ENCODE assay signal across 30 cellular contexts in the genomic region with DNA sequence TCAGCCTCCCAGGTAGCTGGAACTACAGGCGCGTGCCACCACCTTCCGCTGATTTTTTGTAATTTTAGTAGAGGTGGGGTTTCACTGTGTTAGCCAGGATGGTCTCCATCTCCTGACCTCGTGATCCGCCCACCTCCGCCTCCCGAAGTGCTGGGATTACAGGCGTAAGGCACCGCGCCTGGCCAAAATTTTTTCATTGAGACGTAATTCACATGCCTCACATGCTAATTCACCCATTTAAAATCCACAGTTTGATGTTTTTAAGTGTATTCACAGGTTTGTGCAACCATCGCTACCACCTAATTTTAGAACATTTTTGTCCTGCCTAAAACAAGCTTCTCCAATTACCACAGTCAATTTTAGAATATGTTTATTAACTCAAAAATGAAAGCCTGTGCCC.
"Had no signal": no experiment of that assay in that cellular context is flagged by ENCODE, and none has a peak within 500 bp of the region (broad histone marks: within the 10 kb centered on the region; RNA-seq: fewer than 3 reads in every experiment).

No MANE protein-coding gene starts in this region.

- H3K4me3 ChIP-seq: adrenal gland, ascending aorta, body of pancreas, breast epithelium, cardiac muscle cell had no signal

- H3K4me1 ChIP-seq: adrenal gland, ascending aorta, body of pancreas, breast epithelium had no signal

- H3K9me3 ChIP-seq: adrenal gland, ascending aorta, body of pancreas, breast epithelium had no signal

- H3K36me3 ChIP-seq: adrenal gland, ascending aorta, brain microvascular endothelial cell, breast epithelium, cardiac muscle cell had no signal

- H3K27me3 ChIP-seq: adrenal gland, ascending aorta, body of pancreas, brain microvascular endothelial cell, breast epithelium, cardiac muscle cell had no signal

- H3K27ac ChIP-seq: adrenal gland, ascending aorta, body of pancreas, brain microvascular endothelial cell, breast epithelium, cardiac muscle cell had no signal

- DNase-seq: activated effector memory CD4-positive, alpha-beta T cell treated with anti-CD3 and anti-CD28 coated beads, Interleukin-2, amount 50 U/mL, for 16 hours; activated effector memory CD4-positive, alpha-beta T cell treated with Interleukin-2 at 50 U/mL for 16 hours; activated gamma-delta T cell; activated gamma-delta T cell treated with Interleukin-2 at 50 U/mL for 16 hours; activated naive CD4-positive, alpha-beta T cell; activated naive CD4-positive, alpha-beta T cell treated with anti-CD3 and anti-CD28 coated beads for 36 hours; activated naive CD4-positive, alpha-beta T cell treated with anti-CD3 and anti-CD28 coated beads, Interleukin-2, amount 10 ng/mL, durations not matched to agents 7 days and 5 days; activated naive CD4-positive, alpha-beta T cell treated with anti-CD3 and anti-CD28 coated beads, Interleukin-2, amount 50 U/mL, for 16 hours; activated naive CD4-positive, alpha-beta T cell treated with Interleukin-2 at 50 U/mL for 16 hours; activated naive CD8-positive, alpha-beta T cell treated with anti-CD3 and anti-CD28 coated beads for 36 hours; activated naive CD8-positive, alpha-beta T cell treated with anti-CD3 and anti-CD28 coated beads, Interleukin-2, amount 10 ng/mL, durations not matched to agents 7 days and 5 days; activated naive CD8-positive, alpha-beta T cell treated with anti-CD3 and anti-CD28 coated beads, Interleukin-2, amount 50 U/mL, for 24 hours; activated T-cell treated with anti-CD3 and anti-CD28 coated beads, Interleukin-2, amount 50 U/mL, for 1 hour; activated T-cell treated with anti-CD3 and anti-CD28 coated beads, Interleukin-2, amount 50 U/mL, for 24 hours; activated T-cell treated with anti-CD3 and anti-CD28 coated beads, Interleukin-2, amount 50 U/mL, for 4 hours; activated T-cell treated with anti-CD3 and anti-CD28 coated beads, Interleukin-2, amount 50 U/mL, for 48 hours; activated T-cell treated with anti-CD3 and anti-CD28 coated beads, Interleukin-2, amount 50 U/mL, for 72 hours; adrenal gland; amniotic stem cell; amygdala; anterior cingulate cortex; aorta; body of pancreas; brain microvascular endothelial cell; caudate nucleus; central memory CD4-positive, alpha-beta T cell; cerebellar nuclear complex had no signal
